ENCODE assay signal across 1 cellular context in genomic region chr22:40636380-40637180, GRCh38.
TF ChIP-seq lines count a peak whose summit lies in the region.

MRTFA (minus strand) TSS chr22:40636719.

TF ChIP-seq in HepG2, 621 proteins besides CTCF, POLR2A, EP300 and RAD21 (continued from another document and continues in another):
- no peak for TF ChIP-seq ZNF407 (CRISPR knock-in tag; IDR thresholded peaks at IDR 0.05; ENCODE audit: not compliant biosample characterization)
- TF ChIP-seq NCOA5 (CRISPR knock-in tag; IDR thresholded peaks at IDR 0.05) = no peak
- peak; percentile 98 for TF ChIP-seq TAF1 (CRISPR knock-in tag; IDR thresholded peaks at IDR 0.05)
- 0 out of 2 replicates have a peak, but pooled peaks have one; percentile 55 for TF ChIP-seq WIZ (CRISPR knock-in tag; IDR thresholded peaks at IDR 0.05)
- TF ChIP-seq ZNF160 (CRISPR knock-in tag; IDR thresholded peaks at IDR 0.05) = peak; percentile 75; the same call in 1 of the 2 replicates
- peak; percentile 67; the same call in 1 of the 2 replicates for TF ChIP-seq PCBP1 (IDR thresholded peaks at IDR 0.05; ENCODE audit: borderline replicate concordance, low read depth, low read length)
- TF ChIP-seq SRF (IDR thresholded peaks at IDR 0.05; ENCODE audit: low read depth, low read length) = no peak
- TF ChIP-seq ZNF572 (CRISPR knock-in tag; IDR thresholded peaks at IDR 0.05) = no peak
- 0 out of 2 replicates have a peak, but pooled peaks have one; percentile 27 for TF ChIP-seq ESRRA (CRISPR knock-in tag; IDR thresholded peaks at IDR 0.05; ENCODE audit: low read depth)
- TF ChIP-seq ZNF749 (CRISPR knock-in tag; IDR thresholded peaks at IDR 0.05; ENCODE audit: borderline replicate concordance) = no peak
- peak; percentile 26; the same call in 1 of the 2 replicates for TF ChIP-seq PAXIP1 (CRISPR knock-in tag; conservative IDR thresholded peaks at IDR 0.05)
- no peak for TF ChIP-seq ELK4 (CRISPR knock-in tag; IDR thresholded peaks at IDR 0.05; ENCODE audit: borderline replicate concordance)
- TF ChIP-seq ZBTB38 (CRISPR knock-in tag; IDR thresholded peaks at IDR 0.05) = no peak; the same call in 1 of the 2 replicates
- no peak for TF ChIP-seq ZNF12 (CRISPR knock-in tag; IDR thresholded peaks at IDR 0.05)
- TF ChIP-seq SNAI1 (CRISPR knock-in tag; IDR thresholded peaks at IDR 0.05; ENCODE audit: borderline replicate concordance) = no peak
- TF ChIP-seq ARHGAP35 (CRISPR knock-in tag; IDR thresholded peaks at IDR 0.05; ENCODE audit: borderline replicate concordance) = 0 out of 2 replicates have a peak, but pooled peaks have one; percentile 40
- no peak for TF ChIP-seq NRL (CRISPR knock-in tag; IDR thresholded peaks at IDR 0.05; ENCODE audit: borderline replicate concordance)
- peak; percentile 31; the same call in 1 of the 2 replicates for TF ChIP-seq CEBPZ (IDR thresholded peaks at IDR 0.05; ENCODE audit: low read length)
- TF ChIP-seq SALL2 (CRISPR knock-in tag; IDR thresholded peaks at IDR 0.05) = 0 out of 2 replicates have a peak, but pooled peaks have one; percentile 85
- TF ChIP-seq ZEB1 (IDR thresholded peaks at IDR 0.05; ENCODE audit: insufficient replicate concordance, low read depth) = no peak
- TF ChIP-seq MTERF4 (CRISPR knock-in tag; IDR thresholded peaks at IDR 0.05) = no peak
- no peak; the same call in 1 of the 2 replicates for TF ChIP-seq MTF1 (CRISPR knock-in tag; IDR thresholded peaks at IDR 0.05)
- TF ChIP-seq ZNF724P (CRISPR knock-in tag; IDR thresholded peaks at IDR 0.05; ENCODE audit: borderline replicate concordance) = peak; percentile 83
- TF ChIP-seq SSRP1 (CRISPR knock-in tag; IDR thresholded peaks at IDR 0.05) = no peak
- peak; percentile 91 for TF ChIP-seq CREB1 (IDR thresholded peaks at IDR 0.05)
- peak; percentile 92 for TF ChIP-seq CREB1 (CRISPR knock-in tag; IDR thresholded peaks at IDR 0.05)
- TF ChIP-seq CCAR2 (optimal IDR thresholded peaks at IDR 0.05; ENCODE audit: low read depth, low read length) = no peak
- TF ChIP-seq TFDP2 (CRISPR knock-in tag; IDR thresholded peaks at IDR 0.05) = peak; percentile 83
- TF ChIP-seq ZMAT5 (CRISPR knock-in tag; IDR thresholded peaks at IDR 0.05; ENCODE audit: borderline replicate concordance, low read depth) = no peak
- peak; percentile 78 for TF ChIP-seq NR2C2 (CRISPR knock-in tag; IDR thresholded peaks at IDR 0.05; ENCODE audit: borderline replicate concordance)
- peak; percentile 4; the same call in 1 of the 2 replicates for TF ChIP-seq MEF2D (CRISPR knock-in tag; IDR thresholded peaks at IDR 0.05)
- no peak for TF ChIP-seq TEF (CRISPR knock-in tag; IDR thresholded peaks at IDR 0.05)
- TF ChIP-seq ZNF33A (CRISPR knock-in tag; IDR thresholded peaks at IDR 0.05; ENCODE audit: borderline replicate concordance) = no peak
- TF ChIP-seq KLF12 (CRISPR knock-in tag; IDR thresholded peaks at IDR 0.05; ENCODE audit: borderline replicate concordance) = peak; percentile 59; the same call in 1 of the 2 replicates
- no peak for TF ChIP-seq TCF12 (IDR thresholded peaks at IDR 0.05)
- no peak for TF ChIP-seq TCF12 (CRISPR knock-in tag; IDR thresholded peaks at IDR 0.05)
- no peak for TF ChIP-seq ZNF839 (CRISPR knock-in tag; IDR thresholded peaks at IDR 0.05; ENCODE audit: borderline replicate concordance)
- no peak for TF ChIP-seq ZNF496 (CRISPR knock-in tag; IDR thresholded peaks at IDR 0.05; ENCODE audit: insufficient replicate concordance)
- TF ChIP-seq MAFF (IDR thresholded peaks at IDR 0.05; ENCODE audit: low read depth, low read length) = no peak
- TF ChIP-seq MZF1 (CRISPR knock-in tag; IDR thresholded peaks at IDR 0.05; ENCODE audit: borderline replicate concordance) = 0 out of 2 replicates have a peak, but pooled peaks have one; percentile 50
- TF ChIP-seq TARDBP (CRISPR knock-in tag; IDR thresholded peaks at IDR 0.05) = no peak
- no peak for TF ChIP-seq HMG20A (CRISPR knock-in tag; IDR thresholded peaks at IDR 0.05; ENCODE audit: borderline replicate concordance)
- no peak for TF ChIP-seq ZNF562 (CRISPR knock-in tag; IDR thresholded peaks at IDR 0.05; ENCODE audit: borderline replicate concordance)
- TF ChIP-seq ZNF253 (CRISPR knock-in tag; IDR thresholded peaks at IDR 0.05; ENCODE audit: borderline replicate concordance) = peak; percentile 49; the same call in 1 of the 2 replicates
- TF ChIP-seq RAD51 (IDR thresholded peaks at IDR 0.05; ENCODE audit: borderline replicate concordance) = no peak
- no peak for TF ChIP-seq SCMH1 (CRISPR knock-in tag; IDR thresholded peaks at IDR 0.05; ENCODE audit: borderline replicate concordance)
- peak; percentile 62; the same call in 1 of the 2 replicates for TF ChIP-seq ZFP37 (CRISPR knock-in tag; IDR thresholded peaks at IDR 0.05; ENCODE audit: borderline replicate concordance)
